Comparison of ENCODE assay signal across 12 cellular contexts in genomic region chr4:145939856-145940255, GRCh38. TPM values are rescaled to one million over a fixed set of nuclear protein-coding genes. Genes with fewer than 3 reads are reported as not detected.
DNase-seq lines count a peak whose midpoint lies in the region; ATAC-seq and TF ChIP-seq lines count a peak whose summit lies in the region.
"Had no signal": no experiment of that assay in that cellular context is flagged by ENCODE, and none has a peak within 500 bp of the region (broad histone marks: within the 10 kb centered on the region; RNA-seq: fewer than 3 reads in every experiment).

No MANE protein-coding gene starts in this region.

- H3K27me3 ChIP-seq in mammary epithelial cell (ENCODE audit: insufficient read depth, low read length) = no peaks in the 10 kb centered on the region
- no peaks in the 10 kb centered on the region for H3K27me3 ChIP-seq in breast epithelium
- no peaks in the 10 kb centered on the region for H3K27me3 ChIP-seq in SK-N-SH (ENCODE audit: insufficient read depth)

- TF ChIP-seq RAD21 in SK-N-SH (IDR thresholded peaks at IDR 0.05; ENCODE audit: low read length) = no peak

- H2AFZ ChIP-seq in mammary epithelial cell (ENCODE audit: low read depth, low read length) (peak overlapping the region; percentile 70), SK-N-SH (ENCODE audit: low read depth) (peak overlapping the region; percentile 43; the same call in 1 of the 2 replicates)

- H4K20me1 ChIP-seq in mammary epithelial cell (ENCODE audit: insufficient read depth, low read length) = no peaks in the 10 kb centered on the region
- no peaks in the 10 kb centered on the region for H4K20me1 ChIP-seq in SK-N-SH (ENCODE audit: insufficient read depth)

- no peaks in the 10 kb centered on the region for H3K36me3 ChIP-seq in mammary epithelial cell (ENCODE audit: insufficient read depth, low read length)
- no peaks in the 10 kb centered on the region for H3K36me3 ChIP-seq in breast epithelium
- no peaks in the 10 kb centered on the region for H3K36me3 ChIP-seq in SK-N-SH (replicated peaks in 1 of 2; ENCODE audit: control insufficient read depth in 1 of 2, insufficient read depth in 2 of 2, low read length in 1 of 2)

- CTCF ChIA-PET in mammary epithelial cell (lab: Charles Lee; ENCODE audit: low non-redundant PET) (interaction anchor here (0.6 kb wide), 1 partner anchor 1657 kb away, joined by 3 read pairs; no protein-coding TSS in a partner anchor), SK-N-SH (lab: Yijun Ruan, JAX) (interaction anchor here (3.9 kb wide), 1 partner anchor 16 kb away, joined by 20 read pairs; no protein-coding TSS in a partner anchor)

- POLR2A ChIA-PET in SK-N-SH (lab: Yijun Ruan, JAX) = no interaction called here

- intact Hi-C loops in mammary epithelial cell (cut with micrococcal nuclease) = loop anchor here (5.0 to 10.0 kb wide), 4 partner anchors 98 to 975 kb away; partner anchors contain the start of gene MMAA
- intact Hi-C loops in breast epithelium (cut with DNase I; ENCODE audit: low total_unique reads) = no loop called here

- H3F3A ChIP-seq in SK-N-SH (replicated peaks; ENCODE audit: insufficient read depth) = peaks cover 14% of the 10 kb centered on the region

- peak; percentile 39 for DNase-seq in mammary epithelial cell
- no peak for DNase-seq in breast epithelium (ENCODE audit: low spot score in 2 of 2)
- no peak for DNase-seq in SK-N-SH
- peak; percentile 74 for DNase-seq in foreskin melanocyte
- no peak for DNase-seq in ureter (ENCODE audit: low spot score)
- DNase-seq in kidney glomerular epithelial cell (lab: John Stamatoyannopoulos, UW) = no peak
- DNase-seq: activated CD4-positive, CD25-positive, alpha-beta regulatory T cell; activated naive CD8-positive, alpha-beta T cell treated with anti-CD3 and anti-CD28 coated beads, Interleukin-2, amount 10 ng/mL, durations not matched to agents 7 days and 5 days; NCI-H2107; stimulated activated CD4-positive, alpha-beta T cell treated with anti-CD3 and anti-CD28 coated beads, Interleukin-15, amount 100 ng/mL, for 24 hours had no signal

- H3K9ac ChIP-seq in mammary epithelial cell (ENCODE audit: insufficient read depth, low read length) (no peak overlapping the region), SK-N-SH (peak overlapping the region; percentile 99)

- TF ChIP-seq EP300 in SK-N-SH (IDR thresholded peaks at IDR 0.05; ENCODE audit: borderline replicate concordance in 1 of 2, low read depth in 1 of 2, low read length in 1 of 2) = peak in 1 of 2 experiments; percentile 39; a peak in 1 of 4 replicates

- TF ChIP-seq POLR2A in breast epithelium (IDR thresholded peaks at IDR 0.05) = no peak

- no peak overlapping the region for H3K4me3 ChIP-seq in mammary epithelial cell (replicated peaks in 1 of 3; ENCODE audit: insufficient read depth in 1 of 3, low read depth in 2 of 3, low read length in 3 of 3)
- H3K4me3 ChIP-seq in breast epithelium = no peak overlapping the region
- H3K4me3 ChIP-seq in SK-N-SH (ENCODE audit: low read depth in 2 of 2, low read length in 1 of 2) = peak overlapping the region; percentile 76 to 89; a peak in 3 of 4 replicates

- no peak for ATAC-seq in GM19023 (IDR thresholded peaks at IDR 0.05; ENCODE audit: unreplicated experiment)
- ATAC-seq in HG03460 (IDR thresholded peaks at IDR 0.05; ENCODE audit: unreplicated experiment) = no peak

- no peaks in the 10 kb centered on the region for H3K9me2 ChIP-seq in SK-N-SH

- TF ChIP-seq CTCF in mammary epithelial cell (conservative IDR thresholded peaks at IDR 0.05 in 1 of 2, IDR thresholded peaks at IDR 0.05 in 1 of 2; ENCODE audit: extremely low read depth in 1 of 2, insufficient read depth in 1 of 2, low read depth in 1 of 2, low read length in 2 of 2) (no peak), breast epithelium (IDR thresholded peaks at IDR 0.05) (no peak), SK-N-SH (IDR thresholded peaks at IDR 0.05) (no peak)

- H3K27ac ChIP-seq in mammary epithelial cell (ENCODE audit: insufficient read depth, low read depth, low read length) (peak overlapping the region; percentile 28), breast epithelium (no peak overlapping the region), SK-N-SH (ENCODE audit: low read depth in 2 of 2, low read length in 1 of 2) (peak overlapping the region; percentile 82 to 97)

- H3K79me2 ChIP-seq in mammary epithelial cell (ENCODE audit: insufficient read depth, low read length) = peaks cover 29% of the 10 kb centered on the region
- H3K79me2 ChIP-seq in SK-N-SH (ENCODE audit: insufficient read depth) = peaks cover 31% of the 10 kb centered on the region

- peak overlapping the region; percentile 93 for H3K4me2 ChIP-seq in mammary epithelial cell (ENCODE audit: insufficient read depth, low read depth, low read length)
- peak overlapping the region; percentile 82 for H3K4me2 ChIP-seq in SK-N-SH

- BruUV-seq in mammary epithelial cell (replicated peaks; lab: Mats Ljungman, UMichigan) = no TSS peak

- dilution Hi-C loops in mammary epithelial cell (cut with HindIII; ENCODE audit: low sequenced_read_pairs) = no loop called here

- in situ Hi-C loops in mammary epithelial cell (cut with MboI; ENCODE audit: low sequenced_read_pairs in 2 of 2) = no loop called here

- H3K4me1 ChIP-seq in mammary epithelial cell (ENCODE audit: insufficient read depth, low read length) (peaks cover 20% of the 10 kb centered on the region), breast epithelium (no peaks in the 10 kb centered on the region), SK-N-SH (ENCODE audit: control insufficient read depth in 1 of 2, insufficient read depth in 2 of 2, low read depth in 1 of 2, low read length in 1 of 2) (peaks cover 10 to 18% of the 10 kb centered on the region in 2 experiments)

- H3K9me3 ChIP-seq in mammary epithelial cell (replicated peaks; ENCODE audit: insufficient read depth, low read length) (no peaks in the 10 kb centered on the region), breast epithelium (no peaks in the 10 kb centered on the region), SK-N-SH (no peaks in the 10 kb centered on the region)

TF ChIP-seq in SK-N-SH, 30 proteins besides CTCF, POLR2A, EP300 and RAD21 (continues in another document):
- no peak for TF ChIP-seq SMC3 (IDR thresholded peaks at IDR 0.05; ENCODE audit: low read depth, low read length)
- TF ChIP-seq ZBTB33 (IDR thresholded peaks at IDR 0.05; ENCODE audit: borderline replicate concordance, low read depth) = no peak
- no peak for TF ChIP-seq FOXJ3 (CRISPR knock-in tag; IDR thresholded peaks at IDR 0.05)
- TF ChIP-seq EZH2phosphoT487 (IDR thresholded peaks at IDR 0.05; ENCODE audit: borderline replicate concordance, low read depth) = no peak
- no peak for TF ChIP-seq USF2 (IDR thresholded peaks at IDR 0.05; ENCODE audit: borderline replicate concordance, low read depth, low read length)
- peak; percentile 6; the same call in 1 of the 2 replicates for TF ChIP-seq PBX3 (IDR thresholded peaks at IDR 0.05)
- no peak for TF ChIP-seq MXI1 (IDR thresholded peaks at IDR 0.05; ENCODE audit: low read depth, low read length)
- no peak for TF ChIP-seq MAX (IDR thresholded peaks at IDR 0.05; ENCODE audit: low read depth)
- TF ChIP-seq CHD2 (IDR thresholded peaks at IDR 0.05; ENCODE audit: low read length, partially characterized antibody) = no peak
- TF ChIP-seq ELF1 (IDR thresholded peaks at IDR 0.05) = no peak
- no peak for TF ChIP-seq SIN3A (IDR thresholded peaks at IDR 0.05; ENCODE audit: borderline replicate concordance, low read depth, low read length)
- TF ChIP-seq NRF1 (IDR thresholded peaks at IDR 0.05; ENCODE audit: low read depth, low read length) = no peak
- no peak for TF ChIP-seq YY1 (IDR thresholded peaks at IDR 0.05; ENCODE audit: low read depth)
- no peak for TF ChIP-seq RCOR1 (IDR thresholded peaks at IDR 0.05; ENCODE audit: low read length)
- TF ChIP-seq GABPA (IDR thresholded peaks at IDR 0.05; ENCODE audit: low read depth) = no peak

RNA-seq across cellular contexts. Expression of gene ZNF827, which starts 1.2 kb away (rescaled TPM):
- total RNA-seq in mammary epithelial cell (10 to 100 TPM; 14.5 to 18.2 TPM), breast epithelium (10 to 100 TPM; 18.6 to 21.1 (median 19.0) TPM), ureter (59.4 TPM)
- polyA plus RNA-seq in mammary epithelial cell (9.9 TPM), SK-N-SH (2012; rRNA removed) (20.9 and 23.2 TPM in 2 replicates)
- polyA minus RNA-seq in mammary epithelial cell = 17.1 TPM
- 9.2 and 15.9 TPM in 2 replicates for polyA plus RNA-seq in SK-N-SH (2012; cell fraction: cytosol; rRNA removed)
- polyA plus RNA-seq in SK-N-SH (2012; cell fraction: nucleus; rRNA removed) = 93.0 and 172 TPM in 2 replicates

Comparison
In these comparisons a context has a peak if more than half of its experiments do, and no peak if none do; other contexts are left out.
1. DNase-seq: peak in mammary epithelial cell (single experiment) and foreskin melanocyte (single experiment); none in breast epithelium (0 of 2), SK-N-SH (single experiment), ureter (single experiment) and kidney glomerular epithelial cell (single experiment).
2. H3K27ac ChIP-seq: peak in mammary epithelial cell (single experiment) and SK-N-SH (2 of 2); none in breast epithelium (0 of 2).
3. H3K4me3 ChIP-seq: peak in SK-N-SH (2 of 2); none in mammary epithelial cell (0 of 3) and breast epithelium (0 of 3).